8 cellular contexts compared by ENCODE assay signal in the genomic region with DNA sequence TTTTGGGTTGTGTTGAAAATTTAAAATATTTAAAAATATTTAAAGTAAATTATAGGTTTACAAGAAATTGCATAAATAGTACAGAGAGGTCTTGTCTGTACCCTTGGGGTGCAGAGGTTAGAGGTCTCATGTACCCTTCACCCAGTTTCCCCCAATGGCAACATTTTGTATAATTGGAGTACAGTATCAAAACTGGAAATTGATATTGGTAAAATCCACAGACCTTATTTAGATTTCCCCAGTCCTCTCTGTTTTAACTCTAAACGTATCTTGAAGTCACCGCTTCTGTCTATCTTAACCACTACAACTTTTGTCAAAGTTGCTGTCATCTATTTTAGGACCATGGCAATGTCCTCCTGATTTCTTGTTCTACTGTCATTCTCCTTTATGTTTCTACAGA.
"Had no signal": no experiment of that assay in that cellular context is flagged by ENCODE, and none has a peak within 500 bp of the region (broad histone marks: within the 10 kb centered on the region; RNA-seq: fewer than 3 reads in every experiment).

No MANE protein-coding gene starts in this region.

- FAIRE-seq: HepG2, HTR-8/SVneo, K562 had no signal

- H3K27ac ChIP-seq: HL-60, KMS-11 had no signal

- H3K4me3 ChIP-seq: K562 had no signal

- ATAC-seq: HepG2, K562 had no signal

- DNase-seq: IMR-90, KBM-7, KG1 had no signal
